ENCODE assay signal across 1 cellular context in genomic region chr3:195870442-195870841, GRCh38.
TF ChIP-seq lines count a peak whose summit lies in the region.

No MANE protein-coding gene starts in this region.

TF ChIP-seq in GM23338, 12 proteins besides CTCF, POLR2A, EP300 and RAD21 (continued from another document):
- TF ChIP-seq, protein P1, sequence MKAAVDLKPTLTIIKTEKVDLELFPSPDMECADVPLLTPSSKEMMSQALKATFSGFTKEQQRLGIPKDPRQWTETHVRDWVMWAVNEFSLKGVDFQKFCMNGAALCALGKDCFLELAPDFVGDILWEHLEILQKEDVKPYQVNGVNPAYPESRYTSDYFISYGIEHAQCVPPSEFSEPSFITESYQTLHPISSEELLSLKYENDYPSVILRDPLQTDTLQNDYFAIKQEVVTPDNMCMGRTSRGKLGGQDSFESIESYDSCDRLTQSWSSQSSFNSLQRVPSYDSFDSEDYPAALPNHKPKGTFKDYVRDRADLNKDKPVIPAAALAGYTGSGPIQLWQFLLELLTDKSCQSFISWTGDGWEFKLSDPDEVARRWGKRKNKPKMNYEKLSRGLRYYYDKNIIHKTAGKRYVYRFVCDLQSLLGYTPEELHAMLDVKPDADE (IDR thresholded peaks at IDR 0.05), result no peak
- TF ChIP-seq EZH2phosphoT487 (IDR thresholded peaks at IDR 0.05; ENCODE audit: unreplicated experiment) (no peak), NANOG (IDR thresholded peaks at IDR 0.05; ENCODE audit: borderline replicate concordance) (no peak), EZH2 (IDR thresholded peaks at IDR 0.05; ENCODE audit: low read depth, unreplicated experiment) (no peak), POLR2AphosphoS5 (IDR thresholded peaks at IDR 0.05; ENCODE audit: low read depth) (no peak)
